In the genomic region with DNA sequence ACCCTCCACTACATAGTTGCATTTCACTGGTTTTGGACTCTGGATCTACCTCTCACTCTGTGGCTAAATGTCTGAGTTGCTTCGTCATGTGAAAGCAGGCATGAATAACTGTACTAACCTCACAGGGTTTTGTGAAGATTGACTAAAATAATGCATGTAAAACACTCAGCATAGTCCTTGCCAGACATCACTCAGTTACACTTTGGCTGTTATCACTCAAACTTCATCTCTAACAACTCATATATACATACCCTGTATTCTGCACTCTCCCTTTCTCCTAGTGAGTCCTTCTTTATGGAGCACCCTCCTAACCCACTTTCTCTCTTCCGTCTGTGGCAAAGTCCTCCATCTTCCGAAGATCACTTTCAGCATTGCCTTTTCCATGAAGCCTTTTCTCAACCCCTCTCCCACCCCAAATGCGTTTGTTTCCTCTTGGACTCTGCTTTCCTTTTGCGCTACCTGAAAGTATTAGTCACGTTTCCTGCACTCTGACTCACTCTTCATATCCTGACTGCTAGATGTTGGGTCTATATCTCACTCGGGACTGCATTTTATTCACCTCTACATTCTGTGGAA, we compare ENCODE assay signal across 8 cellular contexts.
A peak's percentile ranks its signal among the peaks of the same experiment; 100 is the strongest.
DNase-seq lines count a peak whose midpoint lies in the region; ATAC-seq and TF ChIP-seq lines count a peak whose summit lies in the region.

No MANE protein-coding gene starts in this region.

- H3K4me3 ChIP-seq in SK-N-SH (ENCODE audit: low read depth in 2 of 2, low read length in 1 of 2) (peak overlapping the region; percentile 13 to 33; a peak in 3 of 4 replicates), H7 (ENCODE audit: insufficient read depth, low read depth, low read length) (no peak overlapping the region)

- H3K27ac ChIP-seq in SK-N-SH (ENCODE audit: low read depth in 2 of 2, low read length in 1 of 2), result peak overlapping the region; percentile 82 to 88

- peak; percentile 56 for ATAC-seq in GM18873 (IDR thresholded peaks at IDR 0.05; ENCODE audit: low FRiP score, unreplicated experiment)
- ATAC-seq in HG02798 (IDR thresholded peaks at IDR 0.05; ENCODE audit: poor library complexity, unreplicated experiment), result peak; percentile 54

- WGBS in SK-N-SH (ENCODE audit: low lambda C conversion rate), result 18% methylated on average over 7 of the region's 7 CpGs

- H3K9me3 ChIP-seq in SK-N-SH, result no peaks in the 10 kb centered on the region

- H3F3A ChIP-seq in SK-N-SH (replicated peaks; ENCODE audit: insufficient read depth), result peaks cover 39% of the 10 kb centered on the region

- H4K20me1 ChIP-seq in SK-N-SH (ENCODE audit: insufficient read depth), result no peaks in the 10 kb centered on the region

- H3K9ac ChIP-seq in SK-N-SH, result peak overlapping the region; percentile 42; the same call in 1 of the 2 replicates

- no peaks in the 10 kb centered on the region for H3K27me3 ChIP-seq in SK-N-SH (ENCODE audit: insufficient read depth)
- no peaks in the 10 kb centered on the region for H3K27me3 ChIP-seq in H7 (ENCODE audit: control insufficient read depth, insufficient read depth, low read length)

- TF ChIP-seq EP300 in SK-N-SH (IDR thresholded peaks at IDR 0.05; ENCODE audit: borderline replicate concordance in 1 of 2, low read depth in 1 of 2, low read length in 1 of 2), result peak in 1 of 2 experiments; percentile 85; a peak in 2 of 4 replicates

- CTCF ChIA-PET in SK-N-SH (lab: Yijun Ruan, JAX), result interaction anchor here (1.0 kb wide), 1 partner anchor 15 kb away, joined by 3 read pairs; no protein-coding TSS in a partner anchor

- H3K9me2 ChIP-seq in SK-N-SH, result no peaks in the 10 kb centered on the region

- H2AFZ ChIP-seq in SK-N-SH (ENCODE audit: low read depth), result peak overlapping the region; percentile 43

- TF ChIP-seq RAD21 in SK-N-SH (IDR thresholded peaks at IDR 0.05; ENCODE audit: low read length), result no peak

- peaks cover 15 to 41% of the 10 kb centered on the region in 2 experiments for H3K4me1 ChIP-seq in SK-N-SH (ENCODE audit: control insufficient read depth in 1 of 2, insufficient read depth in 2 of 2, low read depth in 1 of 2, low read length in 1 of 2)

- no peak for TF ChIP-seq CTCF in SK-N-SH (IDR thresholded peaks at IDR 0.05)

- in situ Hi-C loops in G401 (cut with HindIII; ENCODE audit: low sequenced_read_pairs), result no loop called here

- H3K36me3 ChIP-seq in SK-N-SH (replicated peaks in 1 of 2; ENCODE audit: control insufficient read depth in 1 of 2, insufficient read depth in 2 of 2, low read length in 1 of 2), result no peaks in the 10 kb centered on the region
- H3K36me3 ChIP-seq in H7 (replicated peaks; ENCODE audit: control insufficient read depth, insufficient read depth, low read length), result no peaks in the 10 kb centered on the region

- peak overlapping the region; percentile 71 for H3K4me2 ChIP-seq in SK-N-SH

- POLR2A ChIA-PET in SK-N-SH (lab: Yijun Ruan, JAX), result interaction anchor here (1.1 kb wide), 1 partner anchor 12 kb away, joined by 3 read pairs; no protein-coding TSS in a partner anchor

- peaks cover 79% of the 10 kb centered on the region for H3K79me2 ChIP-seq in SK-N-SH (ENCODE audit: insufficient read depth)

- DNase-seq in SK-N-SH (no peak), glomerular endothelial cell (ENCODE audit: extremely low read depth, low read depth, low spot score) (peak; percentile 64), G401 (ENCODE audit: low spot score) (no peak), H7 (no peak), amniotic stem cell (lab: John Stamatoyannopoulos, UW) (no peak), hypothalamus (lab: John Stamatoyannopoulos, UW) (no peak)

TF ChIP-seq in SK-N-SH, 30 proteins besides CTCF, POLR2A, EP300 and RAD21:
- TF ChIP-seq YY1 (IDR thresholded peaks at IDR 0.05; ENCODE audit: low read depth), result 0 out of 2 replicates have a peak, but pooled peaks have one; percentile 21
- peak; percentile 42; the same call in 1 of the 2 replicates for TF ChIP-seq POLR2AphosphoS5 (IDR thresholded peaks at IDR 0.05; ENCODE audit: low read depth, low read length)
- TF ChIP-seq PBX3 (IDR thresholded peaks at IDR 0.05), result peak; percentile 80
- no peak for TF ChIP-seq EZH2phosphoT487 (IDR thresholded peaks at IDR 0.05; ENCODE audit: borderline replicate concordance, low read depth)
- TF ChIP-seq MAX (IDR thresholded peaks at IDR 0.05; ENCODE audit: low read depth), result peak; percentile 52
- peak; percentile 95 for TF ChIP-seq JUND (IDR thresholded peaks at IDR 0.05)
- TF ChIP-seq SMC3 (IDR thresholded peaks at IDR 0.05; ENCODE audit: low read depth, low read length), result no peak
- TF ChIP-seq NFIC (IDR thresholded peaks at IDR 0.05; ENCODE audit: borderline replicate concordance), result peak; percentile 65; the same call in 1 of the 2 replicates
- TF ChIP-seq FOSL2 (IDR thresholded peaks at IDR 0.05; ENCODE audit: borderline replicate concordance, low read depth), result peak; percentile 99
- TF ChIP-seq SIN3A (IDR thresholded peaks at IDR 0.05; ENCODE audit: borderline replicate concordance, low read depth, low read length), result no peak
- TF ChIP-seq, protein P1, sequence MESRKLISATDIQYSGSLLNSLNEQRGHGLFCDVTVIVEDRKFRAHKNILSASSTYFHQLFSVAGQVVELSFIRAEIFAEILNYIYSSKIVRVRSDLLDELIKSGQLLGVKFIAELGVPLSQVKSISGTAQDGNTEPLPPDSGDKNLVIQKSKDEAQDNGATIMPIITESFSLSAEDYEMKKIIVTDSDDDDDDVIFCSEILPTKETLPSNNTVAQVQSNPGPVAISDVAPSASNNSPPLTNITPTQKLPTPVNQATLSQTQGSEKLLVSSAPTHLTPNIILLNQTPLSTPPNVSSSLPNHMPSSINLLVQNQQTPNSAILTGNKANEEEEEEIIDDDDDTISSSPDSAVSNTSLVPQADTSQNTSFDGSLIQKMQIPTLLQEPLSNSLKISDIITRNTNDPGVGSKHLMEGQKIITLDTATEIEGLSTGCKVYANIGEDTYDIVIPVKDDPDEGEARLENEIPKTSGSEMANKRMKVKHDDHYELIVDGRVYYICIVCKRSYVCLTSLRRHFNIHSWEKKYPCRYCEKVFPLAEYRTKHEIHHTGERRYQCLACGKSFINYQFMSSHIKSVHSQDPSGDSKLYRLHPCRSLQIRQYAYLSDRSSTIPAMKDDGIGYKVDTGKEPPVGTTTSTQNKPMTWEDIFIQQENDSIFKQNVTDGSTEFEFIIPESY (IDR thresholded peaks at IDR 0.05; ENCODE audit: borderline replicate concordance, low read depth), result 0 out of 2 replicates have a peak, but pooled peaks have one; percentile 52
- TF ChIP-seq TCF12 (IDR thresholded peaks at IDR 0.05), result peak; percentile 85
- TF ChIP-seq TAF1 (IDR thresholded peaks at IDR 0.05; ENCODE audit: borderline replicate concordance, low read depth, low read length), result no peak
